ENCODE assay signal across 1 cellular context in the genomic region with DNA sequence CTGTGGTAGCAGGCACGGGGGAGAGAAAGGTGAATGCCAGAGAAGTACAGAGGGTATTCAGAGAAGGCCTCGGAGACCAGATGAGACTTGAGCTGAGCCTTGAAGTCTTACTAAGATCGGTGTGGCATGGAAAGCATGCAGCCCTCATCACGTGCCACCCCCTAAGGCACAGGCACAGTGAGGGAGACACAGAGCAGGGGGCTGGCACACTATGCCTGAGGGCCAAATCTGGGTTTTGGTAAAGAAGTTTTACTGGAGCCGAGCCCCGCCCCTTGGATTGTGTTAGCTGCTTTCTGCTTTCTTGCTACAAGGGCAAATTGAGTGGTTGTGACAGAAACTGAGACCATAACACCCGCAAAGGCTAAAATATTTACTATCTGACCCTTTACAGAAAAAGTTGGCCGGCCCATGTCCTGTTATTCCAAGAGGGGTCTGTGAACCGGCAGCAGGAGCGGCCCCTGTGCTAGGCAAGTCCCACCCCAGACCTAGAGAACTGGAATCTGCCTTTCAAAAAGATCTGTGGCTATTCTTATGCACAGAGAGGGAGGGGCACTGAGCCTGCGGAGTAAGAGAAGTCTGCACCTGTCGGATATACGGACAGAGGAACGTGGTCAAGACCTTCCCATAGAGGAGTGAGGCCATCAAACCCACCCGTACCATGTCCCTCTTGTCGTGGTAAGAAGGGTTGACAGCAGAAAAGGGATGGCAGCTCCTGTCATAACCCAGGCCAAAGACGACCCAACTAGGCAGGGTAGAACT.
TF ChIP-seq lines count a peak whose summit lies in the region.

No MANE protein-coding gene starts in this region.

TF ChIP-seq in HepG2, 621 proteins besides CTCF, POLR2A, EP300 and RAD21:
- TF ChIP-seq, protein P1, sequence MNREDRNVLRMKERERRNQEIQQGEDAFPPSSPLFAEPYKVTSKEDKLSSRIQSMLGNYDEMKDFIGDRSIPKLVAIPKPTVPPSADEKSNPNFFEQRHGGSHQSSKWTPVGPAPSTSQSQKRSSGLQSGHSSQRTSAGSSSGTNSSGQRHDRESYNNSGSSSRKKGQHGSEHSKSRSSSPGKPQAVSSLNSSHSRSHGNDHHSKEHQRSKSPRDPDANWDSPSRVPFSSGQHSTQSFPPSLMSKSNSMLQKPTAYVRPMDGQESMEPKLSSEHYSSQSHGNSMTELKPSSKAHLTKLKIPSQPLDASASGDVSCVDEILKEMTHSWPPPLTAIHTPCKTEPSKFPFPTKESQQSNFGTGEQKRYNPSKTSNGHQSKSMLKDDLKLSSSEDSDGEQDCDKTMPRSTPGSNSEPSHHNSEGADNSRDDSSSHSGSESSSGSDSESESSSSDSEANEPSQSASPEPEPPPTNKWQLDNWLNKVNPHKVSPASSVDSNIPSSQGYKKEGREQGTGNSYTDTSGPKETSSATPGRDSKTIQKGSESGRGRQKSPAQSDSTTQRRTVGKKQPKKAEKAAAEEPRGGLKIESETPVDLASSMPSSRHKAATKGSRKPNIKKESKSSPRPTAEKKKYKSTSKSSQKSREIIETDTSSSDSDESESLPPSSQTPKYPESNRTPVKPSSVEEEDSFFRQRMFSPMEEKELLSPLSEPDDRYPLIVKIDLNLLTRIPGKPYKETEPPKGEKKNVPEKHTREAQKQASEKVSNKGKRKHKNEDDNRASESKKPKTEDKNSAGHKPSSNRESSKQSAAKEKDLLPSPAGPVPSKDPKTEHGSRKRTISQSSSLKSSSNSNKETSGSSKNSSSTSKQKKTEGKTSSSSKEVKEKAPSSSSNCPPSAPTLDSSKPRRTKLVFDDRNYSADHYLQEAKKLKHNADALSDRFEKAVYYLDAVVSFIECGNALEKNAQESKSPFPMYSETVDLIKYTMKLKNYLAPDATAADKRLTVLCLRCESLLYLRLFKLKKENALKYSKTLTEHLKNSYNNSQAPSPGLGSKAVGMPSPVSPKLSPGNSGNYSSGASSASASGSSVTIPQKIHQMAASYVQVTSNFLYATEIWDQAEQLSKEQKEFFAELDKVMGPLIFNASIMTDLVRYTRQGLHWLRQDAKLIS (CRISPR knock-in tag; IDR thresholded peaks at IDR 0.05), result no peak
- TF ChIP-seq FOXA1 (IDR thresholded peaks at IDR 0.05) (no peak), FOXA1 (CRISPR knock-in tag; IDR thresholded peaks at IDR 0.05) (no peak), HDAC2 (CRISPR knock-in tag; IDR thresholded peaks at IDR 0.05) (no peak), ZNF558 (CRISPR knock-in tag; IDR thresholded peaks at IDR 0.05; ENCODE audit: borderline replicate concordance) (no peak), MAFK (conservative IDR thresholded peaks at IDR 0.05 in 1 of 2, IDR thresholded peaks at IDR 0.05 in 1 of 2; ENCODE audit: low read length in 2 of 2) (no peak), ZNF550 (CRISPR knock-in tag; IDR thresholded peaks at IDR 0.05; ENCODE audit: borderline replicate concordance) (no peak), ZBTB21 (CRISPR knock-in tag; IDR thresholded peaks at IDR 0.05) (no peak), HHEX (CRISPR knock-in tag; IDR thresholded peaks at IDR 0.05) (no peak), CBX5 (CRISPR knock-in tag; IDR thresholded peaks at IDR 0.05; ENCODE audit: borderline replicate concordance) (no peak), ZNF547 (CRISPR knock-in tag; IDR thresholded peaks at IDR 0.05) (no peak), PAX8 (CRISPR knock-in tag; IDR thresholded peaks at IDR 0.05; ENCODE audit: borderline replicate concordance) (no peak), SP4 (CRISPR knock-in tag; IDR thresholded peaks at IDR 0.05) (no peak), ZNF749 (CRISPR knock-in tag; IDR thresholded peaks at IDR 0.05; ENCODE audit: borderline replicate concordance) (no peak), MEIS2 (CRISPR knock-in tag; IDR thresholded peaks at IDR 0.05) (no peak)
- TF ChIP-seq, protein P2, sequence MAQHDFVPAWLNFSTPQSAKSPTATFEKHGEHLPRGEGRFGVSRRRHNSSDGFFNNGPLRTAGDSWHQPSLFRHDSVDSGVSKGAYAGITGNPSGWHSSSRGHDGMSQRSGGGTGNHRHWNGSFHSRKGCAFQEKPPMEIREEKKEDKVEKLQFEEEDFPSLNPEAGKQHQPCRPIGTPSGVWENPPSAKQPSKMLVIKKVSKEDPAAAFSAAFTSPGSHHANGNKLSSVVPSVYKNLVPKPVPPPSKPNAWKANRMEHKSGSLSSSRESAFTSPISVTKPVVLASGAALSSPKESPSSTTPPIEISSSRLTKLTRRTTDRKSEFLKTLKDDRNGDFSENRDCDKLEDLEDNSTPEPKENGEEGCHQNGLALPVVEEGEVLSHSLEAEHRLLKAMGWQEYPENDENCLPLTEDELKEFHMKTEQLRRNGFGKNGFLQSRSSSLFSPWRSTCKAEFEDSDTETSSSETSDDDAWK (CRISPR knock-in tag; IDR thresholded peaks at IDR 0.05), result no peak
- TF ChIP-seq, protein P3, sequence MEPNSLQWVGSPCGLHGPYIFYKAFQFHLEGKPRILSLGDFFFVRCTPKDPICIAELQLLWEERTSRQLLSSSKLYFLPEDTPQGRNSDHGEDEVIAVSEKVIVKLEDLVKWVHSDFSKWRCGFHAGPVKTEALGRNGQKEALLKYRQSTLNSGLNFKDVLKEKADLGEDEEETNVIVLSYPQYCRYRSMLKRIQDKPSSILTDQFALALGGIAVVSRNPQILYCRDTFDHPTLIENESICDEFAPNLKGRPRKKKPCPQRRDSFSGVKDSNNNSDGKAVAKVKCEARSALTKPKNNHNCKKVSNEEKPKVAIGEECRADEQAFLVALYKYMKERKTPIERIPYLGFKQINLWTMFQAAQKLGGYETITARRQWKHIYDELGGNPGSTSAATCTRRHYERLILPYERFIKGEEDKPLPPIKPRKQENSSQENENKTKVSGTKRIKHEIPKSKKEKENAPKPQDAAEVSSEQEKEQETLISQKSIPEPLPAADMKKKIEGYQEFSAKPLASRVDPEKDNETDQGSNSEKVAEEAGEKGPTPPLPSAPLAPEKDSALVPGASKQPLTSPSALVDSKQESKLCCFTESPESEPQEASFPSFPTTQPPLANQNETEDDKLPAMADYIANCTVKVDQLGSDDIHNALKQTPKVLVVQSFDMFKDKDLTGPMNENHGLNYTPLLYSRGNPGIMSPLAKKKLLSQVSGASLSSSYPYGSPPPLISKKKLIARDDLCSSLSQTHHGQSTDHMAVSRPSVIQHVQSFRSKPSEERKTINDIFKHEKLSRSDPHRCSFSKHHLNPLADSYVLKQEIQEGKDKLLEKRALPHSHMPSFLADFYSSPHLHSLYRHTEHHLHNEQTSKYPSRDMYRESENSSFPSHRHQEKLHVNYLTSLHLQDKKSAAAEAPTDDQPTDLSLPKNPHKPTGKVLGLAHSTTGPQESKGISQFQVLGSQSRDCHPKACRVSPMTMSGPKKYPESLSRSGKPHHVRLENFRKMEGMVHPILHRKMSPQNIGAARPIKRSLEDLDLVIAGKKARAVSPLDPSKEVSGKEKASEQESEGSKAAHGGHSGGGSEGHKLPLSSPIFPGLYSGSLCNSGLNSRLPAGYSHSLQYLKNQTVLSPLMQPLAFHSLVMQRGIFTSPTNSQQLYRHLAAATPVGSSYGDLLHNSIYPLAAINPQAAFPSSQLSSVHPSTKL (CRISPR knock-in tag; IDR thresholded peaks at IDR 0.05), result no peak
- TF ChIP-seq, protein P4, sequence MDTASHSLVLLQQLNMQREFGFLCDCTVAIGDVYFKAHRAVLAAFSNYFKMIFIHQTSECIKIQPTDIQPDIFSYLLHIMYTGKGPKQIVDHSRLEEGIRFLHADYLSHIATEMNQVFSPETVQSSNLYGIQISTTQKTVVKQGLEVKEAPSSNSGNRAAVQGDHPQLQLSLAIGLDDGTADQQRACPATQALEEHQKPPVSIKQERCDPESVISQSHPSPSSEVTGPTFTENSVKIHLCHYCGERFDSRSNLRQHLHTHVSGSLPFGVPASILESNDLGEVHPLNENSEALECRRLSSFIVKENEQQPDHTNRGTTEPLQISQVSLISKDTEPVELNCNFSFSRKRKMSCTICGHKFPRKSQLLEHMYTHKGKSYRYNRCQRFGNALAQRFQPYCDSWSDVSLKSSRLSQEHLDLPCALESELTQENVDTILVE (CRISPR knock-in tag; IDR thresholded peaks at IDR 0.05), result no peak
